In the genomic region with DNA sequence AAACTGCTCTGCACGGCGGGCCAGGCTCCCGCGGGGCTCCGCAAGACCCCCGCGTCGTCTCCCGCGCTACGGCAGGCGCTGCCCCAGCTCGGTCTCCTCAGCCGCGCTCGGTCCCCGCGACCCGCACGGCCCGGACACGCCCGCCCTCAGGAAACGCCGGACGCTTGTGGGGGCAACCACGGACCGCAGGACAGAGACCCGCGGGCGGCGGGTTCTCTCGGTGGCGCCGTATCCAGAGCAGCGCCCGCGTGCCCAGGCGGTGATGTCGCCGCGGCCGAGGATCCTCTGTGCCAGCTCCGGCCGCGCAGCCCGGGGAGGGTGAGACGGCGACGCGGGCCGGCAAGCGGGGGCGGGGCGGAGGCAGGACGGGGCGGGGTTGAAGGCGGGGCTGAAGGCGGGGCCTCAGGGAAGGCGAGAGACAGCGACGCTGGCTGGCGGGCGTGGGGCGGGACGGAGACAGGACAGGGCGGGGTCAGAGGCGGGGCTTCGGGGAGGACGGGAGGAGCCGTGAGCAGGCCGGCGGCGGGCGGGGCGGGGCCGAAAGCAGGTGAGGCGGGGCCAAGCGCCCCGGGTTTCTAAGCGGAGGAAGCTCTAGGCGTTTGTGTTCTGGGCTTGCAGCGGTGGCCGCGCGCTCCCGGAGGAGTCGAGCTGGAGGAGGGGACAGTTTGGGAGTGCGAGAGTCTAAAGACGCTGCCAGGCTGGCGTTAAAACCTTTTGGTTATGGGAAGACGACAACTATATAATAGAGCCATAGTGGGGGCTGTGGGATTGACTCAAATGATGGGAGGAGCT, we compare ENCODE assay signal across 8 cellular contexts. TPM values are rescaled to one million over a fixed set of nuclear protein-coding genes. Genes with fewer than 3 reads are reported as not detected.
DNase-seq lines count a peak whose midpoint lies in the region; ATAC-seq and TF ChIP-seq lines count a peak whose summit lies in the region.

A gene (minus strand): TSS at position 289 of the 792 bp plus-strand sequence. CDS start 2,112 bp downstream, outside the sequence.

- H3K27ac Mint-ChIP-seq in progenitor cell of endocrine pancreas (peak within 1 kb of the TSS; percentile 96), type B pancreatic cell (peak within 1 kb of the TSS; percentile 81)

- H3K4me3 Mint-ChIP-seq in progenitor cell of endocrine pancreas (ENCODE audit: low read depth), result peak within 1 kb of the TSS; percentile 97
- H3K4me3 Mint-ChIP-seq in type B pancreatic cell, result peak within 1 kb of the TSS; percentile 97

- POLR2A ChIA-PET in GM10248 (lab: Yijun Ruan, JAX), result no interaction called here

- H3K27me3 Mint-ChIP-seq in progenitor cell of endocrine pancreas, result peaks cover 27% of the 10 kb centered on the region
- H3K27me3 Mint-ChIP-seq in type B pancreatic cell, result peaks cover 31% of the 10 kb centered on the region

- ATAC-seq in HG02642 (IDR thresholded peaks at IDR 0.05; ENCODE audit: poor library complexity, unreplicated experiment) (peak; percentile 96), left ventricle myocardium superior (peak; percentile 98)

- H3K4me1 Mint-ChIP-seq in progenitor cell of endocrine pancreas (ENCODE audit: low read depth) (peaks cover 16% of the 10 kb centered on the region), type B pancreatic cell (ENCODE audit: unreplicated experiment) (peaks cover 12% of the 10 kb centered on the region)

- CTCF ChIA-PET in GM10248 (lab: Yijun Ruan, JAX), result interaction anchor here (0.5 to 1.0 kb wide), 5 partner anchors 56 to 1143 kb away, joined by 3 to 7 read pairs (median 3); no protein-coding TSS in a partner anchor

- TF ChIP-seq CTCF in GM10248 (IDR thresholded peaks at IDR 0.05; ENCODE audit: control extremely low read depth, extremely low read depth, low read depth, missing control alignments) (no peak), progenitor cell of endocrine pancreas (IDR thresholded peaks at IDR 0.05; ENCODE audit: unreplicated experiment) (no peak), type B pancreatic cell (conservative IDR thresholded peaks at IDR 0.05) (no peak)

- DNase-seq in GM10248 (ENCODE audit: extremely low spot score) (peak; percentile 100), NCI-H1105 (lab: John Stamatoyannopoulos, UW) (peak; percentile 93), T-helper 2 cell (peak; percentile 88 to 98 (median 93)), anterior cingulate cortex (lab: John Stamatoyannopoulos, UW) (peak; percentile 77 to 100 (median 99)), left ventricle myocardium superior (peak; percentile 99), progenitor cell of endocrine pancreas (ENCODE audit: low spot score, unreplicated experiment) (peak; percentile 98), type B pancreatic cell (ENCODE audit: extremely low spot score, unreplicated experiment) (peak; percentile 99)

- H3K9me3 Mint-ChIP-seq in progenitor cell of endocrine pancreas (ENCODE audit: low read depth) (no peaks in the 10 kb centered on the region), type B pancreatic cell (no peaks in the 10 kb centered on the region)

- H3K36me3 Mint-ChIP-seq in progenitor cell of endocrine pancreas (ENCODE audit: insufficient read depth), result no peaks in the 10 kb centered on the region
- peaks cover 13% of the 10 kb centered on the region for H3K36me3 Mint-ChIP-seq in type B pancreatic cell

- intact Hi-C loops in left ventricle myocardium superior (cut with micrococcal nuclease), result no loop called here

RNA-seq across cellular contexts. Expression of the gene that starts here (rescaled TPM):
- total RNA-seq in left ventricle myocardium superior, result 2.2 TPM
- total RNA-seq in progenitor cell of endocrine pancreas, result 5.9 and 6.2 TPM in 2 replicates
- total RNA-seq in type B pancreatic cell (ENCODE audit: low replicate concordance), result 6.2 and 6.9 TPM in 2 replicates

Comparison
In these comparisons a context has a peak if more than half of its experiments do, and no peak if none do; other contexts are left out.
1. Peak in every context shown above with its lines: DNase-seq and ATAC-seq.